In the genomic region with DNA sequence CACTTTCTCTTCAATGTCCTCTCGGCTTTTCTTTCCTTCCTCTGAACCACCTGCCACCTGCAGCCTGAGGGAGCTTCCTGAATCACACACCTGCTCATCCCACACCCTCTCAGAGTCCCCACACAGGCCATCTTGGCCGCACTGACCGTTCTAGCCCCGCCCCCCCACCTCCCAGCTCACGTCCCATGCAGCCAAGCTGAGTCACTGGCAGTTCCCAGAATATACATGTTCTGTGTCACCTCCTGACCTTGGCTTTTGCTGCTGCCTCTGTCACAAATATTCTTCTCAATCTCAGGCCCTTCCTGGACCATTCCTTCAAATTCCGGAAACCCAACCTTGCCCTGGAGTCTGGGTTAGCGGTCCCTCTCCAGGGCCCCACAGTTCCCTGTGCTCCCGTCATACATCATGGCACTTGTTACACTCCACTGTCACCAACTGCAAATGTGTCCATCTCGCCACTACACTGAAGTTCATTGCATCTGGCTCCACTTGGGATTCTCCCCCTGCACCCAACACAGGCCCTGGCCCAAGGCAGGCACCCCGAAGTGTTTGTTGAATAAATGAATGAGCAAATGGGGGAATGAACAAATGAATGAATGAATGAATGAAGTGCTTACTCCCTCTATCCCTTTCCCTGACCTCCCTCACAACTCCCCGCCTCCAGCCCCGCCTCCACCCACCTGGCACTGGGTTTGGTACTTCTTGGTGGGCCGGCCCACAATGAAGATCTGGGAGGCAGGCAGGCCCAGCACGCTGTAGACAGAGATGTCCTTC, we compare ENCODE assay signal across 11 cellular contexts. TPM values are rescaled to one million over a fixed set of nuclear protein-coding genes. Genes with fewer than 3 reads are reported as not detected.
A peak's percentile ranks its signal among the peaks of the same experiment; 100 is the strongest.
DNase-seq lines count a peak whose midpoint lies in the region; ATAC-seq and TF ChIP-seq lines count a peak whose summit lies in the region.
"Had no signal": no experiment of that assay in that cellular context is flagged by ENCODE, and none has a peak within 500 bp of the region (broad histone marks: within the 10 kb centered on the region; RNA-seq: fewer than 3 reads in every experiment).

No MANE protein-coding gene starts in this region.

- peak in 5 of 8 donors; percentile 69 to 85 (median 77) for ATAC-seq in heart right ventricle
- ATAC-seq in GM18867 (IDR thresholded peaks at IDR 0.05; ENCODE audit: unreplicated experiment), result no peak

- H3K27ac ChIP-seq in heart right ventricle (no peak overlapping the region), spleen (peak overlapping the region in 5 of 8 donors; percentile 53 to 88 (median 81))
- H3K27ac ChIP-seq: 22Rv1, tibial nerve had no signal

- WGBS in heart right ventricle, 2 donors, result 73 to 77% methylated on average over 14 of the region's 14 CpGs
- WGBS in spleen, 5 donors, result 67 to 75% (median 70%) methylated on average over 14 of the region's 14 CpGs

- DNase-seq in DMS153 (lab: John Stamatoyannopoulos, UW), result peak; percentile 8
- DNase-seq in DMS153 treated with DMSO at 0.1 percent for 48 hours (lab: John Stamatoyannopoulos, UW; ENCODE audit: unreplicated experiment), result no peak
- DNase-seq in SW 1271 (lab: John Stamatoyannopoulos, UW), result peak; percentile 35 to 55
- DNase-seq in heart right ventricle, result peak; percentile 30 to 44
- DNase-seq in spleen, result peak; percentile 62
- no peak for DNase-seq in stimulated activated naive CD4-positive, alpha-beta T cell (lab: John Stamatoyannopoulos, UW)
- DNase-seq in NCI-H345 treated with DMSO at 0.1 percent for 48 hours (lab: John Stamatoyannopoulos, UW; ENCODE audit: unreplicated experiment), result no peak

- no peak overlapping the region for H3K4me3 ChIP-seq in heart right ventricle
- H3K4me3 ChIP-seq in spleen, result no peak overlapping the region
- H3K4me3 ChIP-seq: tibial nerve had no signal

- H3K4me1 ChIP-seq in heart right ventricle, result peaks cover 0 to 23% (median 12%) of the 10 kb centered on the region in 9 donors
- peaks cover 14 to 99% (median 59%) of the 10 kb centered on the region in 6 donors for H3K4me1 ChIP-seq in spleen

- intact Hi-C loops in heart right ventricle (cut with DNase I), result no loop called here
- intact Hi-C loops in spleen (cut with DNase I; ENCODE audit: low total_unique reads), result no loop called here

- H3K27me3 ChIP-seq in heart right ventricle, result peaks cover 0 to 31% (median 20%) of the 10 kb centered on the region in 7 donors
- peaks cover 0 to 15% (median 0%) of the 10 kb centered on the region in 7 donors for H3K27me3 ChIP-seq in spleen (replicated peaks in 1 of 7)

- H3K9me3 ChIP-seq in heart right ventricle (no peaks in the 10 kb centered on the region), spleen (no peaks in the 10 kb centered on the region)
- H3K9me3 ChIP-seq: tibial nerve had no signal

- TF ChIP-seq POLR2A in spleen (IDR thresholded peaks at IDR 0.05), result no peak

- TF ChIP-seq CTCF in heart right ventricle (IDR thresholded peaks at IDR 0.05) (no peak), spleen (IDR thresholded peaks at IDR 0.05 in 8 of 11, conservative IDR thresholded peaks at IDR 0.05 in 3 of 11) (no peak)

- H3K36me3 ChIP-seq in heart right ventricle (no peaks in the 10 kb centered on the region), spleen (peaks cover 0 to 44% (median 0%) of the 10 kb centered on the region in 6 donors)

RNA-seq across cellular contexts. Expression of a gene that starts 12.8 kb away (rescaled TPM):
- total RNA-seq in heart right ventricle, result 1 to 10 TPM in 1 of 10 donors, under 1 TPM in 4, not detected in 5; 0.21 to 4.0 (median 0.74) TPM
- polyA plus RNA-seq in heart right ventricle, result under 1 TPM in 1 of 2 donors, not detected in 1; 0.25 TPM
- 10 to 100 TPM in 1 of 7 donors, 1 to 10 TPM in 6; 1.8 to 11.6 (median 3.9) TPM for total RNA-seq in spleen
- 1 to 10 TPM; 1.3 to 4.0 (median 1.6) TPM for polyA plus RNA-seq in spleen

RNA-seq across cellular contexts. Expression of a gene that starts 22.2 kb away (rescaled TPM):
- not detected for total RNA-seq in heart right ventricle
- polyA plus RNA-seq in heart right ventricle, result under 1 TPM in 1 of 2 donors, not detected in 1; 0.01 TPM
- under 1 TPM in 4 of 7 donors, not detected in 3; 0.17 to 0.34 (median 0.29) TPM for total RNA-seq in spleen
- polyA plus RNA-seq in spleen, result under 1 TPM in 2 of 3 donors, not detected in 1; 0.10 to 0.24 TPM
- total RNA-seq: skeletal muscle tissue, tibial nerve had no signal

Comparison
In these comparisons a context has a peak if more than half of its experiments do, and no peak if none do; other contexts are left out.
1. DNase-seq: peak in DMS153 (single experiment), SW 1271 (2 of 2), heart right ventricle (2 of 2) and spleen (single experiment); none in DMS153 treated with DMSO at 0.1 percent for 48 hours (single experiment), stimulated activated naive CD4-positive, alpha-beta T cell (0 of 6) and NCI-H345 treated with DMSO at 0.1 percent for 48 hours (single experiment).
2. H3K27ac ChIP-seq: peak in spleen (5 of 8); none in heart right ventricle (0 of 10).